In the genomic region with DNA sequence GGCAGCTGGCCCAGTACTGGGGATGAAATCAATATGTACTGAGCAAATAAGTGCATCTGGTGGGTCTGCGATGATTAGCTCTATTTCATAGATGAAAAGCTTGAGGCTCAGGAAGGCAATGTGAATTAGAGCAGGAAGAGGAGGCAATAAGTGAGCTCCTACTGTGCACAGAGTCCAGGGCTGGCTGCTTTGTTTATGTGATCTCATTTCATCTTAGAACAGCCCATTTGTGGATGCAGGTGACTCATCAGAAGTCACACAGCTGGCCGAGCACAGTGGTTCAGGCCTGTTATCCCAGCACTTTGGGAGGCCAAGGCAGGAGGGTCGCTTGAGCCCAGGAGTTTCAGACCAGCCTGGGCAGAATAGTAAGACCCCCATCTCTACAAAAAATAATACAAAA, we compare ENCODE assay signal across 23 cellular contexts. TPM values are rescaled to one million over a fixed set of nuclear protein-coding genes. Genes with fewer than 3 reads are reported as not detected.
DNase-seq lines count a peak whose midpoint lies in the region; ATAC-seq, FAIRE-seq and TF ChIP-seq lines count a peak whose summit lies in the region.
"Had no signal": no experiment of that assay in that cellular context is flagged by ENCODE, and none has a peak within 500 bp of the region (broad histone marks: within the 10 kb centered on the region; RNA-seq: fewer than 3 reads in every experiment).

No MANE protein-coding gene starts in this region.

- H4K8ac ChIP-seq in IMR-90 (ENCODE audit: low read depth in 2 of 2, low read length in 2 of 2) = no peak overlapping the region

- TF ChIP-seq RAD21 in IMR-90 (IDR thresholded peaks at IDR 0.05; ENCODE audit: low read length) = no peak

- no peak overlapping the region for H4K91ac ChIP-seq in IMR-90 (ENCODE audit: insufficient read depth, low read depth, low read length)

- H3K18ac ChIP-seq in IMR-90 (ENCODE audit: low read depth, low read length) = no peak overlapping the region; the same call in 1 of the 2 replicates

- ATAC-seq in IMR-90 (ENCODE audit: low read depth) = peak; percentile 79
- ATAC-seq: left cardiac atrium had no signal

- H3K36me3 ChIP-seq in mammary epithelial cell (ENCODE audit: insufficient read depth, low read length) = no peaks in the 10 kb centered on the region
- H3K36me3 ChIP-seq in breast epithelium = no peaks in the 10 kb centered on the region
- H3K36me3 ChIP-seq in IMR-90 (ENCODE audit: control insufficient read depth, insufficient read depth, low read length) = no peaks in the 10 kb centered on the region
- H3K36me3 ChIP-seq: prostate gland had no signal

- no peak overlapping the region for H3K23ac ChIP-seq in IMR-90 (ENCODE audit: low read depth, low read length)

- H2BK20ac ChIP-seq in IMR-90 (ENCODE audit: low read depth, low read length) = no peak overlapping the region

- H3K27ac ChIP-seq in mammary epithelial cell (ENCODE audit: insufficient read depth, low read depth, low read length) (no peak overlapping the region), breast epithelium (no peak overlapping the region), IMR-90 (ENCODE audit: insufficient read depth, low read length) (no peak overlapping the region)
- H3K27ac ChIP-seq: prostate gland had no signal

- CTCF ChIA-PET in mammary epithelial cell (lab: Charles Lee; ENCODE audit: low non-redundant PET) = no interaction called here
- CTCF ChIA-PET in IMR-90 (lab: Yijun Ruan, JAX) = no interaction called here

- no peak overlapping the region for H3K56ac ChIP-seq in IMR-90 (ENCODE audit: extremely low read depth, insufficient read depth, low read length)

- H2AK5ac ChIP-seq in IMR-90 (ENCODE audit: low read depth, low read length) = no peak overlapping the region

- POLR2A ChIA-PET in IMR-90 (lab: Charles Lee; ENCODE audit: unreplicated experiment) = no interaction called here

- dilution Hi-C loops in mammary epithelial cell (cut with HindIII; ENCODE audit: low sequenced_read_pairs) = no loop called here
- dilution Hi-C loops in IMR-90 (cut with HindIII; ENCODE audit: low sequenced_read_pairs, unreplicated experiment) = no loop called here

- H3K4me1 ChIP-seq in mammary epithelial cell (ENCODE audit: insufficient read depth, low read length) (no peaks in the 10 kb centered on the region), breast epithelium (no peaks in the 10 kb centered on the region), IMR-90 (ENCODE audit: control insufficient read depth, insufficient read depth, low read length) (no peaks in the 10 kb centered on the region)
- H3K4me1 ChIP-seq: prostate gland had no signal

- H2BK15ac ChIP-seq in IMR-90 (ENCODE audit: low read depth, low read length) = no peak overlapping the region

- no peak overlapping the region for H4K5ac ChIP-seq in IMR-90 (ENCODE audit: low read depth, low read length)

- H3K79me2 ChIP-seq in mammary epithelial cell (ENCODE audit: insufficient read depth, low read length) = no peaks in the 10 kb centered on the region

- in situ Hi-C loops in mammary epithelial cell (cut with MboI; ENCODE audit: low sequenced_read_pairs in 2 of 2) (no loop called here), IMR-90 (cut with MboI; ENCODE audit: low sequenced_read_pairs) (no loop called here)

- no peaks in the 10 kb centered on the region for H3K9me3 ChIP-seq in mammary epithelial cell (replicated peaks; ENCODE audit: insufficient read depth, low read length)
- H3K9me3 ChIP-seq in breast epithelium = no peaks in the 10 kb centered on the region
- H3K9me3 ChIP-seq in IMR-90 (ENCODE audit: control insufficient read depth, insufficient read depth, low read length) = no peaks in the 10 kb centered on the region
- H3K9me3 ChIP-seq: prostate gland had no signal

- WGBS in mammary epithelial cell (ENCODE audit: low coverage, missing lambda C conversion rate) = 67% methylated on average over 3 of the region's 3 CpGs
- 100% methylated on average over 1 of the region's 3 CpGs; no CpG with 5 or more reads in 1 of the 2 experiments for WGBS in IMR-90 (ENCODE audit: extremely low coverage in 2 of 2, insufficient read length in 1 of 2), 2 experiments

- H3K4ac ChIP-seq in IMR-90 (ENCODE audit: low read depth, low read length) = no peak overlapping the region

- H3K27me3 ChIP-seq in mammary epithelial cell (ENCODE audit: insufficient read depth, low read length) (peaks cover 1% of the 10 kb centered on the region), breast epithelium (peaks cover 0 to 9% of the 10 kb centered on the region in 2 donors), IMR-90 (ENCODE audit: control insufficient read depth, insufficient read depth, low read length) (peaks cover 9% of the 10 kb centered on the region)

- BruUV-seq in mammary epithelial cell (replicated peaks; lab: Mats Ljungman, UMichigan) (no TSS peak), IMR-90 (replicated peaks; lab: Mats Ljungman, UMichigan) (no TSS peak)

- H3K9me1 ChIP-seq in IMR-90 (ENCODE audit: insufficient read depth, low read length) = no peaks in the 10 kb centered on the region

- no peak for TF ChIP-seq POLR2A in breast epithelium (IDR thresholded peaks at IDR 0.05)
- no peak for TF ChIP-seq POLR2A in IMR-90 (IDR thresholded peaks at IDR 0.05; ENCODE audit: low read depth, low read length)

- intact Hi-C loops in mammary epithelial cell (cut with micrococcal nuclease) = loop anchor here (1.0 kb wide), 1 partner anchor 33 kb away; no protein-coding TSS in a partner anchor
- intact Hi-C loops in breast epithelium (cut with DNase I; ENCODE audit: low total_unique reads) = no loop called here
- intact Hi-C loops in IMR-90 (cut with micrococcal nuclease) = no loop called here

- TF ChIP-seq CTCF in mammary epithelial cell (conservative IDR thresholded peaks at IDR 0.05 in 1 of 2, IDR thresholded peaks at IDR 0.05 in 1 of 2; ENCODE audit: extremely low read depth in 1 of 2, insufficient read depth in 1 of 2, low read depth in 1 of 2, low read length in 2 of 2) = no peak
- no peak for TF ChIP-seq CTCF in breast epithelium (IDR thresholded peaks at IDR 0.05)
- no peak for TF ChIP-seq CTCF in IMR-90 (conservative IDR thresholded peaks at IDR 0.05; ENCODE audit: low read depth, low read length)
- TF ChIP-seq CTCF in choroid plexus epithelial cell (conservative IDR thresholded peaks at IDR 0.05; ENCODE audit: low read depth, low read length) = no peak

- H3K9ac ChIP-seq in mammary epithelial cell (ENCODE audit: insufficient read depth, low read length) = no peak overlapping the region
- no peak overlapping the region for H3K9ac ChIP-seq in IMR-90 (ENCODE audit: low read depth, low read length)

- H2AFZ ChIP-seq in mammary epithelial cell (ENCODE audit: low read depth, low read length) (no peak overlapping the region), IMR-90 (replicated peaks; ENCODE audit: low read length, poor library complexity) (no peak overlapping the region)

- no peak overlapping the region for H2BK5ac ChIP-seq in IMR-90 (ENCODE audit: low read depth, low read length, poor library complexity, severe bottlenecking)

- H4K20me1 ChIP-seq in mammary epithelial cell (ENCODE audit: insufficient read depth, low read length) (no peaks in the 10 kb centered on the region), IMR-90 (ENCODE audit: insufficient read depth, low read length) (no peaks in the 10 kb centered on the region)

- FAIRE-seq in urothelium cell line (lab: Jason Lieb, UNC) = no peak
- FAIRE-seq: endothelial cell of umbilical vein, HTR-8/SVneo had no signal

- no peak overlapping the region for H2AK9ac ChIP-seq in IMR-90 (replicated peaks; ENCODE audit: low read depth, low read length, poor library complexity)

- DNase-seq in mammary epithelial cell = peak; percentile 27
- no peak for DNase-seq in breast epithelium (ENCODE audit: low spot score in 2 of 2)
- peak; percentile 66 for DNase-seq in IMR-90
- DNase-seq in choroid plexus epithelial cell (ENCODE audit: low read depth) = peak; percentile 81
- DNase-seq in urothelium cell line (ENCODE audit: low spot score) = peak; percentile 64
- DNase-seq in HuH-7 (ENCODE audit: low spot score) = no peak
- DNase-seq in hypothalamus (lab: John Stamatoyannopoulos, UW) = no peak
- DNase-seq in pons (ENCODE audit: low spot score) = no peak
- DNase-seq: activated CD4-positive, alpha-beta T cell treated with anti-CD3 and anti-CD28 coated beads for 1 hour; activated naive CD8-positive, alpha-beta T cell treated with anti-CD3 and anti-CD28 coated beads for 36 hours; CD8-positive, alpha-beta memory T cell; dermis blood vessel endothelial cell; left cardiac atrium; NCI-H1436; NCI-H2171 treated with DMSO at 0.1 percent for 48 hours; NCI-H526 treated with DMSO at 0.1 percent for 48 hours; stimulated activated CD4-positive, alpha-beta T cell treated with anti-CD3 and anti-CD28 coated beads, Interleukin-4, amount 100 ng/mL, for 4 hours had no signal

- no peak overlapping the region for H3K4me2 ChIP-seq in mammary epithelial cell (ENCODE audit: insufficient read depth, low read depth, low read length)
- H3K4me2 ChIP-seq in IMR-90 (ENCODE audit: low read depth, low read length) = no peak overlapping the region
- H3K4me2 ChIP-seq: GM23338 had no signal

- H2BK120ac ChIP-seq in IMR-90 (ENCODE audit: low read depth, low read length) = no peak overlapping the region

- H3K4me3 ChIP-seq in mammary epithelial cell (replicated peaks in 1 of 3; ENCODE audit: insufficient read depth in 1 of 3, low read depth in 2 of 3, low read length in 3 of 3) (no peak overlapping the region), breast epithelium (no peak overlapping the region), IMR-90 (ENCODE audit: insufficient read depth, low read depth, low read length) (no peak overlapping the region), choroid plexus epithelial cell (ENCODE audit: low read depth, low read length) (no peak overlapping the region)
- H3K4me3 ChIP-seq: GM23338, prostate gland had no signal

- H3K14ac ChIP-seq in IMR-90 (replicated peaks; ENCODE audit: low read depth, low read length) = no peak overlapping the region

- no peaks in the 10 kb centered on the region for H3K79me1 ChIP-seq in IMR-90 (ENCODE audit: low read depth in 1 of 2, low read length in 2 of 2)

TF ChIP-seq in IMR-90, 13 proteins besides CTCF, POLR2A, EP300 and RAD21 (continues in another document):
- TF ChIP-seq MAZ (IDR thresholded peaks at IDR 0.05; ENCODE audit: borderline replicate concordance, low read depth, low read length) = no peak
- no peak for TF ChIP-seq RFX5 (IDR thresholded peaks at IDR 0.05; ENCODE audit: low read depth, low read length)

RNA-seq across cellular contexts. Expression of a gene that starts 7.1 kb away (rescaled TPM):
- total RNA-seq in mammary epithelial cell (not detected), breast epithelium (not detected), IMR-90 (2012; rRNA removed) (not detected in 2 replicates)
- polyA plus RNA-seq in mammary epithelial cell (not detected), IMR-90 (2012; rRNA removed) (not detected in 2 replicates)
- not detected for polyA minus RNA-seq in mammary epithelial cell
- polyA plus RNA-seq in IMR-90 (2012; cell fraction: cytosol; rRNA removed) = not detected in 2 replicates
- not detected in 2 replicates for polyA plus RNA-seq in IMR-90 (2012; cell fraction: nucleus; rRNA removed; ENCODE audit: low replicate concordance)
- total RNA-seq: activated naive CD8-positive, alpha-beta T cell treated with anti-CD3 and anti-CD28 coated beads for 36 hours; CD8-positive, alpha-beta memory T cell; dermis blood vessel endothelial cell; endothelial cell of umbilical vein; left cardiac atrium; mesenteric fat pad; neural crest cell; prostate gland had no signal
- polyA plus RNA-seq: CD8-positive, alpha-beta memory T cell; endothelial cell of umbilical vein had no signal

RNA-seq across cellular contexts. Expression of a gene that starts 38.3 kb away (rescaled TPM):
- total RNA-seq in mammary epithelial cell (10 to 100 TPM; 35.2 to 40.9 TPM), breast epithelium (10 to 100 TPM; 26.9 to 36.1 (median 27.4) TPM), IMR-90 (2012; rRNA removed) (27.2 and 38.3 TPM in 2 replicates)
- polyA plus RNA-seq in mammary epithelial cell (21.2 TPM), IMR-90 (2012; rRNA removed) (51.2 and 55.5 TPM in 2 replicates)
- 19.6 TPM for polyA minus RNA-seq in mammary epithelial cell
- polyA plus RNA-seq in IMR-90 (2012; cell fraction: cytosol; rRNA removed) = 44.3 and 53.4 TPM in 2 replicates
- polyA plus RNA-seq in IMR-90 (2012; cell fraction: nucleus; rRNA removed; ENCODE audit: low replicate concordance) = 130 and 132 TPM in 2 replicates

Comparison
In these comparisons a context has a peak if more than half of its experiments do, and no peak if none do; other contexts are left out.
1. DNase-seq: peak in mammary epithelial cell (single experiment), IMR-90 (single experiment), choroid plexus epithelial cell (single experiment) and urothelium cell line (single experiment); none in breast epithelium (0 of 2), HuH-7 (single experiment), hypothalamus (0 of 51) and pons (single experiment).